15 cellular contexts compared by ENCODE assay signal in the genomic region with DNA sequence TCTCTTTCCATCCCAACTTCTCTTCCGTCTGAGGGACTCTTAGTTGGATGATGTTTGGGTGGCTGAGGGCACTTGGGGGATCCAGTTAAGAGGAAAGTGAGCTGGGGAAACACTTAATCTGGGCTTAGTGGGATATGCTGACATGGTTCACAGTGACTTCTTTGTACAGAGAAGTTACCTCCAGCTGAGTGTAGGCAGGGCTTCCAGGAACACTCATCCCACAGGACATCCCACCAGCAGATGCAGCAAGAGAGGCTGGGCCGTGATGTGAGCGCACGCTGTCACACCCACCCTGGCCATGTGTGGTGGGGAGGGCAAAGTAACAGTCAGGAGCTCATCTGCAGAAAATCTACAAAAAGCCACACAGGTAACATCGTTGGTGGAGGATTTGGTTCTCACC. TPM values are rescaled to one million over a fixed set of nuclear protein-coding genes. Genes with fewer than 3 reads are reported as not detected.
DNase-seq lines count a peak whose midpoint lies in the region; ATAC-seq and TF ChIP-seq lines count a peak whose summit lies in the region.
"Had no signal": no experiment of that assay in that cellular context is flagged by ENCODE, and none has a peak within 500 bp of the region (broad histone marks: within the 10 kb centered on the region; RNA-seq: fewer than 3 reads in every experiment).

No MANE protein-coding gene starts in this region.

- no peaks in the 10 kb centered on the region for H3K79me2 ChIP-seq in osteoblast (ENCODE audit: insufficient read depth, low read length)

- peaks cover 0 to 1% (median 0%) of the 10 kb centered on the region in 7 donors for H3K9me3 Mint-ChIP-seq in CD14-positive monocyte
- H3K9me3 Mint-ChIP-seq in activated T-cell treated with anti-CD3 and anti-CD28 coated beads, Interleukin-2, amount 50 U/mL, for 4 hours, result no peaks in the 10 kb centered on the region
- H3K9me3 Mint-ChIP-seq: CD4-positive, alpha-beta T cell had no signal

- H3K27ac Mint-ChIP-seq in CD14-positive monocyte, result peak overlapping the region in 5 of 7 donors; percentile 17 to 99 (median 59)
- H3K27ac Mint-ChIP-seq: activated naive CD8-positive, alpha-beta T cell; CD4-positive, alpha-beta T cell had no signal

- H3K4me1 Mint-ChIP-seq in CD14-positive monocyte, result peaks cover 57% of the 10 kb centered on the region
- peaks cover 16% of the 10 kb centered on the region for H3K4me1 Mint-ChIP-seq in activated T-cell treated with anti-CD3 and anti-CD28 coated beads, Interleukin-2, amount 50 U/mL, for 4 hours (ENCODE audit: low read depth)

- H3K4me2 ChIP-seq in osteoblast (ENCODE audit: insufficient read depth, low read length), result no peak overlapping the region

- TF ChIP-seq CTCF in CD14-positive monocyte (IDR thresholded peaks at IDR 0.05) (no peak), osteoblast (IDR thresholded peaks at IDR 0.05; ENCODE audit: extremely low read depth, low read depth, low read length) (no peak), esophagus squamous epithelium (IDR thresholded peaks at IDR 0.05) (no peak)

- H3K27me3 Mint-ChIP-seq in CD14-positive monocyte (ENCODE audit: low read depth in 3 of 3), result peaks cover 2 to 10% (median 6%) of the 10 kb centered on the region in 3 donors
- peaks cover 5% of the 10 kb centered on the region for H3K27me3 Mint-ChIP-seq in activated T-cell treated with anti-CD3 and anti-CD28 coated beads, Interleukin-2, amount 50 U/mL, for 4 hours (ENCODE audit: low read depth)

- H3K36me3 ChIP-seq in H7 (replicated peaks; ENCODE audit: control insufficient read depth, insufficient read depth, low read length) (no peaks in the 10 kb centered on the region), osteoblast (ENCODE audit: insufficient read depth, low read length) (no peaks in the 10 kb centered on the region), esophagus squamous epithelium (no peaks in the 10 kb centered on the region)
- H3K36me3 ChIP-seq: cardiac muscle cell, suprapubic skin had no signal

- ATAC-seq in activated T-cell treated with anti-CD3 and anti-CD28 coated beads, Interleukin-2, amount 50 U/mL, for 4 hours, result no peak
- no peak for ATAC-seq in GM18498 (IDR thresholded peaks at IDR 0.05; ENCODE audit: unreplicated experiment)

- peak overlapping the region; percentile 95 to 96 for H3K4me3 Mint-ChIP-seq in CD14-positive monocyte
- no peak overlapping the region for H3K4me3 Mint-ChIP-seq in activated T-cell treated with anti-CD3 and anti-CD28 coated beads, Interleukin-2, amount 50 U/mL, for 4 hours
- H3K4me3 Mint-ChIP-seq: activated naive CD8-positive, alpha-beta T cell; CD4-positive, alpha-beta T cell had no signal

- no peak overlapping the region for H2AFZ ChIP-seq in osteoblast (ENCODE audit: low read length)

- H3K4me3 ChIP-seq in H7 (ENCODE audit: insufficient read depth, low read depth, low read length) (no peak overlapping the region), osteoblast (ENCODE audit: insufficient read depth, low read length) (no peak overlapping the region), esophagus squamous epithelium (peak overlapping the region in 1 of 4 donors; percentile 47)
- H3K4me3 ChIP-seq: cardiac muscle cell had no signal

- 82 to 87% methylated on average over 5 of the region's 5 CpGs for WGBS in esophagus squamous epithelium, 2 donors

- no peaks in the 10 kb centered on the region for H4K20me1 ChIP-seq in osteoblast (ENCODE audit: insufficient read depth, low read length)

- no peak for TF ChIP-seq POLR2A in esophagus squamous epithelium (IDR thresholded peaks at IDR 0.05)

- peaks cover 10 to 14% of the 10 kb centered on the region in 2 donors for H3K36me3 Mint-ChIP-seq in CD14-positive monocyte
- no peaks in the 10 kb centered on the region for H3K36me3 Mint-ChIP-seq in activated T-cell treated with anti-CD3 and anti-CD28 coated beads, Interleukin-2, amount 50 U/mL, for 4 hours (ENCODE audit: insufficient read depth)
- H3K36me3 Mint-ChIP-seq: activated naive CD8-positive, alpha-beta T cell had no signal

- H3K27ac ChIP-seq in caudate nucleus (ENCODE audit: low read depth, low read length) (peak overlapping the region; percentile 7), osteoblast (ENCODE audit: low read depth, low read length) (no peak overlapping the region), esophagus squamous epithelium (no peak overlapping the region)
- H3K27ac ChIP-seq: cardiac muscle cell had no signal

- H3K9me3 ChIP-seq in osteoblast (ENCODE audit: low read depth, low read length), result no peaks in the 10 kb centered on the region
- H3K9me3 ChIP-seq in esophagus squamous epithelium, result no peaks in the 10 kb centered on the region
- H3K9me3 ChIP-seq: suprapubic skin had no signal

- H3K4me1 ChIP-seq in osteoblast (ENCODE audit: insufficient read depth, low read length) (no peaks in the 10 kb centered on the region), esophagus squamous epithelium (peaks cover 0 to 9% (median 0%) of the 10 kb centered on the region in 3 donors)
- H3K4me1 ChIP-seq: suprapubic skin had no signal

- intact Hi-C loops in CD14-positive monocyte (cut with micrococcal nuclease), result no loop called here
- intact Hi-C loops in esophagus squamous epithelium (cut with DNase I), result no loop called here

- DNase-seq in CD14-positive monocyte (ENCODE audit: low spot score) (no peak), H7 (peak; percentile 22), caudate nucleus (lab: John Stamatoyannopoulos, UW) (peak in 14 of 61 donors; percentile 29 to 84 (median 51)), osteoblast (ENCODE audit: insufficient read length, low spot score, missing footprints) (peak; percentile 83), esophagus squamous epithelium (lab: John Stamatoyannopoulos, UW) (no peak)
- DNase-seq in activated T-cell treated with anti-CD3 and anti-CD28 coated beads, Interleukin-2, amount 50 U/mL, for 4 hours, result no peak
- DNase-seq: CD4-positive, alpha-beta T cell; glutamatergic neuron; kidney glomerular epithelial cell; NCI-H2171; stimulated activated CD4-positive, alpha-beta T cell treated with anti-CD3 and anti-CD28 coated beads, Interleukin-15, amount 100 ng/mL, for 24 hours had no signal

- H3K27me3 ChIP-seq in H7 (ENCODE audit: control insufficient read depth, insufficient read depth, low read length) (no peaks in the 10 kb centered on the region), osteoblast (ENCODE audit: insufficient read depth, low read length) (peaks cover 40% of the 10 kb centered on the region), esophagus squamous epithelium (peaks cover 0 to 10% (median 0%) of the 10 kb centered on the region in 4 donors)
- H3K27me3 ChIP-seq: cardiac muscle cell had no signal

RNA-seq across cellular contexts. Expression of a gene that starts 0.8 kb away (rescaled TPM):
- 10 to 100 TPM; 17.8 to 22.1 TPM for polyA plus RNA-seq in CD14-positive monocyte
- total RNA-seq in H7 (2014; rRNA removed; shearing (Covaris generic)), result 0.03 and 0.22 TPM in 2 replicates
- total RNA-seq in osteoblast (0.72 and 0.88 TPM in 2 replicates), esophagus squamous epithelium (1 to 10 TPM in 2 of 4 donors, under 1 TPM in 2; 0.27 to 3.1 (median 0.92) TPM)
- total RNA-seq in activated T-cell treated with anti-CD3 and anti-CD28 coated beads, Interleukin-2, amount 50 U/mL, for 4 hours, result 1 to 10 TPM; 3.4 to 7.1 (median 3.5) TPM

Comparison
In these comparisons a context has a peak if more than half of its experiments do, and no peak if none do; other contexts are left out.
1. DNase-seq: peak in H7 (single experiment) and osteoblast (single experiment); none in CD14-positive monocyte (single experiment), esophagus squamous epithelium (single experiment) and activated T-cell treated with anti-CD3 and anti-CD28 coated beads, Interleukin-2, amount 50 U/mL, for 4 hours (single experiment).